ENCODE assay signal across 8 cellular contexts in genomic region chr2:238263204-238264071, GRCh38. TPM values are rescaled to one million over a fixed set of nuclear protein-coding genes. Genes with fewer than 3 reads are reported as not detected.
A peak's percentile ranks its signal among the peaks of the same experiment; 100 is the strongest.
DNase-seq lines count a peak whose midpoint lies in the region; ATAC-seq and TF ChIP-seq lines count a peak whose summit lies in the region.

No MANE protein-coding gene starts in this region.

- peaks cover 3% of the 10 kb centered on the region for H3K36me3 ChIP-seq in colonic mucosa

- TF ChIP-seq CTCF in AG10803 (conservative IDR thresholded peaks at IDR 0.05; ENCODE audit: low read length) (peak; percentile 83), colonic mucosa (IDR thresholded peaks at IDR 0.05) (peak; percentile 67)

- peak overlapping the region; percentile 64 for H3K27ac ChIP-seq in colonic mucosa

- intact Hi-C loops in colonic mucosa (cut with DNase I) = loop anchor here (5.0 kb wide), 1 partner anchor 406 kb away; the partner anchor contains the start of gene RAMP1

- no peaks in the 10 kb centered on the region for H3K9me3 ChIP-seq in colonic mucosa

- H3K4me3 ChIP-seq in AG10803 (ENCODE audit: low read length) = no peak overlapping the region
- no peak overlapping the region for H3K4me3 ChIP-seq in colonic mucosa

- peaks cover 5% of the 10 kb centered on the region for H3K4me1 ChIP-seq in colonic mucosa

- ATAC-seq in GM21515 (IDR thresholded peaks at IDR 0.05; ENCODE audit: unreplicated experiment) (peak; percentile 49), left lobe of liver (peak; percentile 95), GM19324 (IDR thresholded peaks at IDR 0.05; ENCODE audit: low FRiP score, unreplicated experiment) (no peak)

- no peaks in the 10 kb centered on the region for H3K27me3 ChIP-seq in colonic mucosa

- peak overlapping the region in 1 of 2 donors; percentile 21 for H3K9ac ChIP-seq in colonic mucosa (ENCODE audit: low read depth in 2 of 2, low read length in 2 of 2)

- peak; percentile 94 for DNase-seq in AG10803 (ENCODE audit: low read depth)
- DNase-seq in NCI-H345 treated with DMSO at 0.1 percent for 48 hours (lab: John Stamatoyannopoulos, UW; ENCODE audit: unreplicated experiment) = peak; percentile 51
- peak; percentile 60 for DNase-seq in activated CD4-positive, alpha-beta T cell treated with anti-CD3 and anti-CD28 coated beads for 1 hour
- DNase-seq in colonic mucosa = peak; percentile 96
- peak; percentile 90 for DNase-seq in left lobe of liver (ENCODE audit: low spot score)
- peak; percentile 54 for DNase-seq in stimulated activated CD4-positive, alpha-beta T cell treated with anti-CD3 and anti-CD28 coated beads, Interleukin-2, amount 100 ng/mL, for 4 hours (ENCODE audit: low read depth)

RNA-seq across cellular contexts. Expression of gene HES6, which starts 23.6 kb away (rescaled TPM):
- total RNA-seq in colonic mucosa (10 to 100 TPM; 55.6 to 79.5 TPM), left lobe of liver (5.3 TPM)

RNA-seq across cellular contexts. Expression of gene PER2, which starts 25.0 kb away (rescaled TPM):
- 10 to 100 TPM; 22.1 to 29.2 TPM for total RNA-seq in colonic mucosa
- total RNA-seq in left lobe of liver = 8.0 TPM

RNA-seq across cellular contexts. Expression of gene TRAF3IP1, which starts 56.9 kb away (rescaled TPM):
- total RNA-seq in colonic mucosa (10 to 100 TPM; 16.2 to 18.5 TPM), left lobe of liver (9.0 TPM)

RNA-seq across cellular contexts. Expression of gene ILKAP, which starts 59.9 kb away (rescaled TPM):
- 10 to 100 TPM; 27.8 to 50.3 TPM for total RNA-seq in colonic mucosa
- 20.1 TPM for total RNA-seq in left lobe of liver
